11 cellular contexts compared by ENCODE assay signal in genomic region chr15:84685304-84685703, GRCh38.
DNase-seq lines count a peak whose midpoint lies in the region; ATAC-seq and TF ChIP-seq lines count a peak whose summit lies in the region.
"Had no signal": no experiment of that assay in that cellular context is flagged by ENCODE, and none has a peak within 500 bp of the region (broad histone marks: within the 10 kb centered on the region; RNA-seq: fewer than 3 reads in every experiment).

No MANE protein-coding gene starts in this region.

- intact Hi-C loops in tibial artery (cut with DNase I; ENCODE audit: low total_unique reads), result no loop called here

- peaks cover 18 to 48% (median 23%) of the 10 kb centered on the region in 3 donors for H3K36me3 ChIP-seq in tibial artery
- H3K36me3 ChIP-seq: ovary had no signal

- no peak for TF ChIP-seq CTCF in tibial artery (IDR thresholded peaks at IDR 0.05)

- H3K4me3 ChIP-seq in tibial artery, result no peak overlapping the region
- H3K4me3 ChIP-seq: ovary, stomach had no signal

- H3K9me3 ChIP-seq in tibial artery, result no peaks in the 10 kb centered on the region
- H3K9me3 ChIP-seq: ovary, stomach had no signal

- H3K4me1 ChIP-seq in tibial artery, result no peaks in the 10 kb centered on the region
- H3K4me1 ChIP-seq: stomach had no signal

- DNase-seq in SIG-M5 treated with dmso at 0.1 percent for 504 hours (lab: John Stamatoyannopoulos, UW; ENCODE audit: unreplicated experiment) (peak; percentile 30), SIG-M5 (lab: John Stamatoyannopoulos, UW) (no peak), SHP77 (lab: John Stamatoyannopoulos, UW) (peak; percentile 9 to 12), fibroblast of the conjunctiva (ENCODE audit: low read depth) (peak; percentile 83), tibial artery (peak; percentile 66 to 73)
- no peak for DNase-seq in activated CD4-positive, CD25-positive, alpha-beta regulatory T cell (lab: John Stamatoyannopoulos, UW)
- DNase-seq: activated CD4-positive, alpha-beta memory T cell treated with anti-CD3 and anti-CD28 coated beads, Interleukin-2, amount 10 ng/mL, durations not matched to agents 7 days and 5 days; ovary; stomach had no signal

- no peak overlapping the region for H3K27ac ChIP-seq in tibial artery
- H3K27ac ChIP-seq: ovary had no signal

- H3K27me3 ChIP-seq in tibial artery, result no peaks in the 10 kb centered on the region
- H3K27me3 ChIP-seq: ovary, stomach had no signal

- ATAC-seq in GM21737 (IDR thresholded peaks at IDR 0.05; ENCODE audit: unreplicated experiment), result no peak
- ATAC-seq in HG03139 (IDR thresholded peaks at IDR 0.05; ENCODE audit: unreplicated experiment), result no peak

Comparison
In these comparisons a context has a peak if more than half of its experiments do, and no peak if none do; other contexts are left out.
1. DNase-seq: peak in SIG-M5 treated with dmso at 0.1 percent for 504 hours (single experiment), SHP77 (2 of 2), fibroblast of the conjunctiva (single experiment) and tibial artery (2 of 2); none in SIG-M5 (single experiment) and activated CD4-positive, CD25-positive, alpha-beta regulatory T cell (0 of 4).